26 cellular contexts compared by ENCODE assay signal in genomic region chr12:39351153-39351552, GRCh38.
DNase-seq lines count a peak whose midpoint lies in the region; FAIRE-seq and TF ChIP-seq lines count a peak whose summit lies in the region.
"Had no signal": no experiment of that assay in that cellular context is flagged by ENCODE, and none has a peak within 500 bp of the region (broad histone marks: within the 10 kb centered on the region; RNA-seq: fewer than 3 reads in every experiment).

No MANE protein-coding gene starts in this region.

- H3K9me3 Mint-ChIP-seq in neural crest cell = no peaks in the 10 kb centered on the region
- H3K9me3 Mint-ChIP-seq: CD14-positive monocyte; CD4-positive, alpha-beta T cell; CD8-positive, alpha-beta memory T cell had no signal

- TF ChIP-seq RAD21 in SK-N-SH (IDR thresholded peaks at IDR 0.05; ENCODE audit: low read length) = no peak

- H3K27ac ChIP-seq in SK-N-SH (ENCODE audit: low read depth in 2 of 2, low read length in 1 of 2) = peak overlapping the region in 1 of 2 experiments; percentile 81; a peak in 2 of 4 replicates
- no peak overlapping the region for H3K27ac ChIP-seq in left ventricle myocardium inferior (replicated peaks)
- H3K27ac ChIP-seq: A549; BLaER1 treated with 17β-estradiol and CSF1 and Interleukin-3, amounts not matched to agents 10 nM and 100 nM; GM23248 had no signal

- H3K4me1 ChIP-seq in SK-N-SH (ENCODE audit: control insufficient read depth in 1 of 2, insufficient read depth in 2 of 2, low read depth in 1 of 2, low read length in 1 of 2) (peaks cover 6 to 15% of the 10 kb centered on the region in 2 experiments; a peak in 2 of 4 replicates), left ventricle myocardium inferior (peaks cover 4% of the 10 kb centered on the region)
- H3K4me1 ChIP-seq: A549; BLaER1 treated with 17β-estradiol and CSF1 and Interleukin-3, amounts not matched to agents 10 nM and 100 nM had no signal

- no peaks in the 10 kb centered on the region for H3F3A ChIP-seq in SK-N-SH (replicated peaks; ENCODE audit: insufficient read depth)

- no peaks in the 10 kb centered on the region for H3K9me2 ChIP-seq in SK-N-SH

- no peak overlapping the region for H3K4me3 ChIP-seq in SK-N-SH (ENCODE audit: low read depth in 2 of 2, low read length in 1 of 2)
- H3K4me3 ChIP-seq in left ventricle myocardium inferior = no peak overlapping the region
- H3K4me3 ChIP-seq: A549; BLaER1 treated with 17β-estradiol and CSF1 and Interleukin-3, amounts not matched to agents 10 nM and 100 nM; GM12878; GM23248 had no signal

- H3K79me2 ChIP-seq in SK-N-SH (ENCODE audit: insufficient read depth) = no peaks in the 10 kb centered on the region

- POLR2A ChIA-PET in SK-N-SH (lab: Yijun Ruan, JAX) = no interaction called here

- H3K4me2 ChIP-seq in SK-N-SH = no peak overlapping the region
- H3K4me2 ChIP-seq: A549; BLaER1 treated with 17β-estradiol and CSF1 and Interleukin-3, amounts not matched to agents 10 nM and 100 nM had no signal

- no peak for TF ChIP-seq CTCF in SK-N-SH (IDR thresholded peaks at IDR 0.05)
- TF ChIP-seq CTCF in neural crest cell (conservative IDR thresholded peaks at IDR 0.05) = no peak
- no peak for TF ChIP-seq CTCF in left ventricle myocardium inferior (IDR thresholded peaks at IDR 0.05; ENCODE audit: borderline replicate concordance)

- H3K27me3 Mint-ChIP-seq in neural crest cell (ENCODE audit: low read depth) = no peaks in the 10 kb centered on the region
- H3K27me3 Mint-ChIP-seq: CD4-positive, alpha-beta T cell had no signal

- no peaks in the 10 kb centered on the region for H3K27me3 ChIP-seq in SK-N-SH (ENCODE audit: insufficient read depth)
- no peaks in the 10 kb centered on the region for H3K27me3 ChIP-seq in left ventricle myocardium inferior (ENCODE audit: low read depth)
- H3K27me3 ChIP-seq: BE2C; BLaER1 treated with 17β-estradiol and CSF1 and Interleukin-3, amounts not matched to agents 10 nM and 100 nM had no signal

- H3K36me3 Mint-ChIP-seq in neural crest cell (ENCODE audit: low read depth) = peaks cover 17% of the 10 kb centered on the region
- H3K36me3 Mint-ChIP-seq: CD14-positive monocyte had no signal

- intact Hi-C loops in left ventricle myocardium inferior (cut with micrococcal nuclease) = no loop called here

- DNase-seq in SK-N-SH (peak; percentile 33), neural crest cell (ENCODE audit: low read depth, low spot score) (no peak), left ventricle myocardium inferior (no peak), NCI-H82 (lab: John Stamatoyannopoulos, UW) (no peak), NCI-H146 (lab: John Stamatoyannopoulos, UW) (no peak)
- DNase-seq: 8988T; ACHN; AML-193; BE2C; CD4-positive, alpha-beta T cell; CD8-positive, alpha-beta memory T cell; DMS 273 treated with DMSO at 0.1 percent for 48 hours; DMS79; EL; GDM1; GM23248; H7; HCEC 1CT had no signal

- peak in 1 of 2 experiments; percentile 92; a peak in 2 of 4 replicates for TF ChIP-seq EP300 in SK-N-SH (IDR thresholded peaks at IDR 0.05; ENCODE audit: borderline replicate concordance in 1 of 2, low read depth in 1 of 2, low read length in 1 of 2)

- CTCF ChIA-PET in SK-N-SH (lab: Yijun Ruan, JAX) = interaction anchor here (1.4 kb wide), 1 partner anchor 9 kb away, joined by 4 read pairs; no protein-coding TSS in a partner anchor

- no peaks in the 10 kb centered on the region for H4K20me1 ChIP-seq in SK-N-SH (ENCODE audit: insufficient read depth)
- H4K20me1 ChIP-seq: BLaER1 treated with 17β-estradiol and CSF1 and Interleukin-3, amounts not matched to agents 10 nM and 100 nM had no signal

- no peak overlapping the region for H3K9ac ChIP-seq in SK-N-SH
- H3K9ac ChIP-seq: BLaER1 treated with 17β-estradiol and CSF1 and Interleukin-3, amounts not matched to agents 10 nM and 100 nM; GM23248 had no signal

- peaks cover 35% of the 10 kb centered on the region for H3K4me1 Mint-ChIP-seq in neural crest cell
- H3K4me1 Mint-ChIP-seq: CD14-positive monocyte; CD8-positive, alpha-beta memory T cell had no signal

- peak; percentile 5 for FAIRE-seq in islet of Langerhans (lab: Jason Lieb, UNC)
- FAIRE-seq: A549, D721Med, GM12878, GM19239, H1 had no signal

- H3K9me3 ChIP-seq in SK-N-SH = no peaks in the 10 kb centered on the region
- no peaks in the 10 kb centered on the region for H3K9me3 ChIP-seq in left ventricle myocardium inferior (replicated peaks)
- H3K9me3 ChIP-seq: A549; BE2C; BLaER1 treated with 17β-estradiol and CSF1 and Interleukin-3, amounts not matched to agents 10 nM and 100 nM had no signal

- peaks cover 0 to 39% of the 10 kb centered on the region in 2 experiments for H3K36me3 ChIP-seq in SK-N-SH (replicated peaks in 1 of 2; ENCODE audit: control insufficient read depth in 1 of 2, insufficient read depth in 2 of 2, low read length in 1 of 2)
- H3K36me3 ChIP-seq in left ventricle myocardium inferior = peaks cover 10% of the 10 kb centered on the region
- H3K36me3 ChIP-seq: BLaER1 treated with 17β-estradiol and CSF1 and Interleukin-3, amounts not matched to agents 10 nM and 100 nM had no signal

- no peak overlapping the region for H2AFZ ChIP-seq in SK-N-SH (ENCODE audit: low read depth)
- H2AFZ ChIP-seq: GM23248 had no signal

- H3K4me3 Mint-ChIP-seq in neural crest cell = no peak overlapping the region
- H3K4me3 Mint-ChIP-seq: CD14-positive monocyte; CD4-positive, alpha-beta T cell; CD8-positive, alpha-beta memory T cell had no signal

- H3K27ac Mint-ChIP-seq in neural crest cell (ENCODE audit: unreplicated experiment) = peak overlapping the region; percentile 32
- H3K27ac Mint-ChIP-seq: CD14-positive monocyte; CD4-positive, alpha-beta T cell; CD8-positive, alpha-beta memory T cell had no signal

TF ChIP-seq in SK-N-SH, 30 proteins besides CTCF, POLR2A, EP300 and RAD21:
- TF ChIP-seq RCOR1 (IDR thresholded peaks at IDR 0.05; ENCODE audit: low read length) (peak; percentile 89), GABPA (IDR thresholded peaks at IDR 0.05; ENCODE audit: low read depth) (no peak), YY1 (IDR thresholded peaks at IDR 0.05; ENCODE audit: low read depth) (no peak), IRF3 (IDR thresholded peaks at IDR 0.05; ENCODE audit: low read depth, low read length) (no peak), JUND (IDR thresholded peaks at IDR 0.05) (no peak), MAX (IDR thresholded peaks at IDR 0.05; ENCODE audit: low read depth) (no peak), FOXM1 (IDR thresholded peaks at IDR 0.05; ENCODE audit: low read depth) (no peak), POLR2AphosphoS5 (IDR thresholded peaks at IDR 0.05; ENCODE audit: low read depth, low read length) (peak; percentile 32; the same call in 1 of the 2 replicates), TEAD4 (IDR thresholded peaks at IDR 0.05; ENCODE audit: borderline replicate concordance, insufficient read depth) (peak; percentile 73; the same call in 1 of the 2 replicates), TCF12 (IDR thresholded peaks at IDR 0.05) (peak; percentile 63), PBX3 (IDR thresholded peaks at IDR 0.05) (0 out of 2 replicates have a peak, but pooled peaks have one; percentile 31), USF1 (IDR thresholded peaks at IDR 0.05; ENCODE audit: borderline replicate concordance, low read depth) (no peak), EZH2phosphoT487 (IDR thresholded peaks at IDR 0.05; ENCODE audit: borderline replicate concordance, low read depth) (no peak), USF2 (IDR thresholded peaks at IDR 0.05; ENCODE audit: borderline replicate concordance, low read depth, low read length) (no peak), MXI1 (IDR thresholded peaks at IDR 0.05; ENCODE audit: low read depth, low read length) (no peak), GATA2 (CRISPR knock-in tag; IDR thresholded peaks at IDR 0.05) (peak; percentile 48; the same call in 1 of the 2 replicates)
TF ChIP-seq in SK-N-SH: peak in this region for 6.
